27 cellular contexts compared by ENCODE assay signal in the genomic region with DNA sequence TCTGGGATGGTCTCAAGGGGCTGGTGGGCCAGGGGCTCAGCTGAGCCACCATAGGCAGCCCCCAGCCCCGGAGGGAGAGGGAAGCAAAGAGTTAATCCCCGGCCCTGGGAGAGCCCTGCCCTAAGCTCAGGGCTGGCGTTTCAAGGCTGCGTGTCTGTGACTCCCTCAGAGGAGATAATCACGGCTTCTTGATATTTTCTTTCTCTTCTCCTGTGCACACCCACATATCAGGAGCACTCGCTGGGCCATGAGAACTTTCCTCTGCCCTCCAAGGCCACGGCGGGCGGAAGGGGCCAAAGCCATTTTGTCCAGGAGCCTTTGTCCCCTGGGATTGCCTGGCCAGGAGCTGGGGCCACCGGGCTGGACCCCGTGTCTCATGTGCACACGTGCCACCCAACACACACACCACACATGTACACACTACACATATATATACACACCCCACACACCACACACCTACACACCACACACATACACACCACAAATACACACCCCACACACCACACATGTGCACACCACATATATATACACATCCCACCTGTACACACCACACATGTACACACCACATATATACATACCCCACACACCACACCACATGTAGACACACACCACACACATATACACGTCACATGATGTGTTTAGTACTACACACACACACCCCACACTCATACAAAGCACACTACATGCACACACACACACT. TPM values are rescaled to one million over a fixed set of nuclear protein-coding genes. Genes with fewer than 3 reads are reported as not detected.
"Had no signal": no experiment of that assay in that cellular context is flagged by ENCODE, and none has a peak within 500 bp of the region (broad histone marks: within the 10 kb centered on the region; RNA-seq: fewer than 3 reads in every experiment).

No MANE protein-coding gene starts in this region.

- H3K9me3 Mint-ChIP-seq: activated B cell treated with CpG ODN at 0.5 μM for 24 hours; activated CD4-positive, alpha-beta memory T cell treated with anti-CD3 and anti-CD28 coated beads, Interleukin-2, amount 10 ng/mL, durations not matched to agents 7 days and 5 days; activated T-cell treated with anti-CD3 and anti-CD28 coated beads, Interleukin-2, amount 50 U/mL, for 24 hours; activated T-helper 2 cell treated with anti-CD3 and anti-CD28 coated beads, Interferon-gamma antibody, Interleukin-2, Interleukin-4, amounts not matched to agents 10 μg/mL and 5 μg/mL and 100 μg/mL, durations not matched to agents 14 hours and 24 hours and 36 hours; stimulated activated memory B cell treated with anti-CD40 and anti-IgM and Interleukin-4, amounts not matched to agents 10 μg/mL and 1 μg/mL and 100 μg/mL, for 72 hours; T-helper 2 cell treated with Interferon-gamma antibody and Interleukin-4, amounts not matched to agents 5 μg/mL and 100 μg/mL, for 36 hours had no signal

- H3K27me3 ChIP-seq: cardiac muscle cell had no signal

- H3K9ac ChIP-seq: parathyroid adenoma had no signal

- H2AFZ ChIP-seq: parathyroid adenoma had no signal

- H3K4me3 ChIP-seq: cardiac muscle cell, esophagus muscularis mucosa, gastroesophageal sphincter, heart right ventricle, left lung, sigmoid colon, thoracic aorta, upper lobe of right lung had no signal

- H3K36me3 Mint-ChIP-seq: stimulated activated memory B cell treated with anti-CD40 and anti-IgM and Interleukin-4, amounts not matched to agents 10 μg/mL and 1 μg/mL and 100 μg/mL, for 72 hours had no signal

- DNase-seq: activated B cell treated with CpG ODN at 0.5 μM for 24 hours; activated CD4-positive, alpha-beta memory T cell treated with anti-CD3 and anti-CD28 coated beads, Interleukin-2, amount 10 ng/mL, durations not matched to agents 7 days and 5 days; activated CD4-positive, alpha-beta T cell treated with anti-CD3 and anti-CD28 coated beads for 4 hours; activated naive CD4-positive, alpha-beta T cell treated with Interleukin-2 at 50 U/mL for 16 hours; activated T-cell treated with anti-CD3 and anti-CD28 coated beads, Interleukin-2, amount 50 U/mL, for 24 hours; amygdala; dermis blood vessel endothelial cell; effector memory CD4-positive, alpha-beta T cell; heart right ventricle; left lung; midbrain; sigmoid colon; stimulated activated CD4-positive, alpha-beta T cell treated with anti-CD3 and anti-CD28 coated beads, Interleukin-4, amount 100 ng/mL, for 4 hours; upper lobe of right lung had no signal

- H3K27ac ChIP-seq: cardiac muscle cell, esophagus muscularis mucosa, gastroesophageal sphincter, left lung, neutrophil, parathyroid adenoma, sigmoid colon, thoracic aorta, upper lobe of right lung had no signal

- H3K9me3 ChIP-seq: esophagus muscularis mucosa, gastroesophageal sphincter, heart right ventricle, left lung, neutrophil, sigmoid colon, thoracic aorta, upper lobe of right lung had no signal

- H3K27ac Mint-ChIP-seq: activated B cell treated with CpG ODN at 0.5 μM for 24 hours; activated CD4-positive, alpha-beta memory T cell treated with anti-CD3 and anti-CD28 coated beads, Interleukin-2, amount 10 ng/mL, durations not matched to agents 7 days and 5 days; activated T-cell treated with anti-CD3 and anti-CD28 coated beads, Interleukin-2, amount 50 U/mL, for 24 hours; activated T-helper 2 cell treated with anti-CD3 and anti-CD28 coated beads, Interferon-gamma antibody, Interleukin-2, Interleukin-4, amounts not matched to agents 10 μg/mL and 5 μg/mL and 100 μg/mL, durations not matched to agents 14 hours and 24 hours and 36 hours; stimulated activated memory B cell treated with anti-CD40 and anti-IgM and Interleukin-4, amounts not matched to agents 10 μg/mL and 1 μg/mL and 100 μg/mL, for 72 hours; T-helper 2 cell treated with Interferon-gamma antibody and Interleukin-4, amounts not matched to agents 5 μg/mL and 100 μg/mL, for 36 hours had no signal

- H3K4me1 ChIP-seq: parathyroid adenoma had no signal

- H3K4me3 Mint-ChIP-seq: activated B cell treated with CpG ODN at 0.5 μM for 24 hours; activated CD4-positive, alpha-beta memory T cell treated with anti-CD3 and anti-CD28 coated beads, Interleukin-2, amount 10 ng/mL, durations not matched to agents 7 days and 5 days; activated T-cell treated with anti-CD3 and anti-CD28 coated beads, Interleukin-2, amount 50 U/mL, for 24 hours; stimulated activated memory B cell treated with anti-CD40 and anti-IgM and Interleukin-4, amounts not matched to agents 10 μg/mL and 1 μg/mL and 100 μg/mL, for 72 hours; T-helper 2 cell treated with Interferon-gamma antibody and Interleukin-4, amounts not matched to agents 5 μg/mL and 100 μg/mL, for 36 hours had no signal

- FAIRE-seq: endothelial cell of umbilical vein had no signal

- H3K27me3 Mint-ChIP-seq: activated T-cell treated with anti-CD3 and anti-CD28 coated beads, Interleukin-2, amount 50 U/mL, for 24 hours had no signal

- H3K79me2 ChIP-seq: parathyroid adenoma had no signal

- ATAC-seq: gastroesophageal sphincter; heart right ventricle; left lung; stimulated activated memory B cell treated with anti-CD40 and anti-IgM and Interleukin-4, amounts not matched to agents 10 μg/mL and 1 μg/mL and 100 μg/mL, for 72 hours; upper lobe of right lung had no signal

- H3K36me3 ChIP-seq: cardiac muscle cell, esophagus muscularis mucosa, gastroesophageal sphincter, heart right ventricle, left lung, neutrophil, sigmoid colon, thoracic aorta, upper lobe of right lung had no signal

RNA-seq across cellular contexts. Expression of a gene that starts 16.9 kb away (rescaled TPM):
- total RNA-seq: activated CD4-positive, alpha-beta memory T cell treated with anti-CD3 and anti-CD28 coated beads, Interleukin-2, amount 10 ng/mL, durations not matched to agents 7 days and 5 days; activated T-helper 2 cell treated with anti-CD3 and anti-CD28 coated beads, Interferon-gamma antibody, Interleukin-2, Interleukin-4, amounts not matched to agents 10 μg/mL and 5 μg/mL and 100 μg/mL, durations not matched to agents 14 hours and 24 hours and 36 hours; cardiac muscle cell; chondrocyte; dermis blood vessel endothelial cell; endothelial cell of umbilical vein; kidney epithelial cell; lung microvascular endothelial cell had no signal
- polyA plus RNA-seq: cardiac muscle cell, endothelial cell of umbilical vein had no signal

RNA-seq across cellular contexts. Expression of a gene that starts 24.6 kb away (rescaled TPM):
- total RNA-seq: activated B cell treated with CpG ODN at 0.5 μM for 24 hours; activated CD4-positive, alpha-beta memory T cell treated with anti-CD3 and anti-CD28 coated beads, Interleukin-2, amount 10 ng/mL, durations not matched to agents 7 days and 5 days; cardiac muscle cell; chondrocyte; dermis blood vessel endothelial cell; endothelial cell of umbilical vein; esophagus muscularis mucosa; gastroesophageal sphincter; heart right ventricle; kidney epithelial cell; left lung; lung microvascular endothelial cell; sigmoid colon; thoracic aorta; upper lobe of right lung had no signal
- polyA plus RNA-seq: cardiac muscle cell, endothelial cell of umbilical vein, heart right ventricle, sigmoid colon had no signal
